18 cellular contexts compared by ENCODE assay signal in genomic region chr1:28194326-28195035, GRCh38. TPM values are rescaled to one million over a fixed set of nuclear protein-coding genes. Genes with fewer than 3 reads are reported as not detected.
A peak's percentile ranks its signal among the peaks of the same experiment; 100 is the strongest.
DNase-seq lines count a peak whose midpoint lies in the region; ATAC-seq and TF ChIP-seq lines count a peak whose summit lies in the region.
"Had no signal": no experiment of that assay in that cellular context is flagged by ENCODE, and none has a peak within 500 bp of the region (broad histone marks: within the 10 kb centered on the region; RNA-seq: fewer than 3 reads in every experiment).

No MANE protein-coding gene starts in this region.

- H3K36me3 ChIP-seq in Panc1 (ENCODE audit: control insufficient read depth, insufficient read depth, low read length) (peaks cover 2% of the 10 kb centered on the region; the same call in 1 of the 2 replicates), prostate gland (peaks cover 0 to 8% of the 10 kb centered on the region in 2 donors), uterus (no peaks in the 10 kb centered on the region)

- BruUV-seq in Panc1 (replicated peaks; lab: Mats Ljungman, UMichigan), result no TSS peak

- H3K27me3 Mint-ChIP-seq in activated CD4-positive, alpha-beta memory T cell treated with anti-CD3 and anti-CD28 coated beads, Interleukin-2, amount 10 ng/mL, durations not matched to agents 7 days and 5 days, result peaks cover 14% of the 10 kb centered on the region
- no peaks in the 10 kb centered on the region for H3K27me3 Mint-ChIP-seq in activated CD4-positive, alpha-beta memory T cell treated with anti-CD3 and anti-CD28 coated beads for 36 hours

- H3K9me3 ChIP-seq in Panc1 (ENCODE audit: control insufficient read depth, insufficient read depth, low read depth, low read length), result no peaks in the 10 kb centered on the region
- H3K9me3 ChIP-seq in prostate gland, result no peaks in the 10 kb centered on the region
- no peaks in the 10 kb centered on the region for H3K9me3 ChIP-seq in uterus

- H3K27ac ChIP-seq in Panc1 (ENCODE audit: low read length) (no peak overlapping the region), prostate gland (no peak overlapping the region), uterus (no peak overlapping the region)

- H3K4me3 Mint-ChIP-seq in activated CD4-positive, alpha-beta memory T cell treated with anti-CD3 and anti-CD28 coated beads, Interleukin-2, amount 10 ng/mL, durations not matched to agents 7 days and 5 days, result no peak overlapping the region
- H3K4me3 Mint-ChIP-seq in activated CD4-positive, alpha-beta memory T cell treated with anti-CD3 and anti-CD28 coated beads for 36 hours, result no peak overlapping the region
- H3K4me3 Mint-ChIP-seq: CD14-positive monocyte had no signal

- CTCF ChIA-PET in activated CD4-positive, alpha-beta memory T cell treated with anti-CD3 and anti-CD28 coated beads, Interleukin-2, amount 10 ng/mL, durations not matched to agents 7 days and 5 days (lab: Charles Lee), result interaction anchor here (0.6 to 2.3 kb wide), 2 partner anchors 25 to 103 kb away, joined by 3 to 9 read pairs; no protein-coding TSS in a partner anchor
- CTCF ChIA-PET in activated CD4-positive, alpha-beta memory T cell treated with anti-CD3 and anti-CD28 coated beads for 36 hours (lab: Charles Lee), result no interaction called here
- CTCF ChIA-PET in Panc1 (lab: Charles Lee), result no interaction called here

- TF ChIP-seq CTCF in Panc1 (IDR thresholded peaks at IDR 0.05) (no peak), prostate gland (IDR thresholded peaks at IDR 0.05) (no peak), uterus (IDR thresholded peaks at IDR 0.05) (no peak)

- no peak overlapping the region for H3K27ac Mint-ChIP-seq in activated CD4-positive, alpha-beta memory T cell treated with anti-CD3 and anti-CD28 coated beads, Interleukin-2, amount 10 ng/mL, durations not matched to agents 7 days and 5 days
- H3K27ac Mint-ChIP-seq in activated CD4-positive, alpha-beta memory T cell treated with anti-CD3 and anti-CD28 coated beads for 36 hours, result no peak overlapping the region

- H3K4me1 ChIP-seq in Panc1 (ENCODE audit: control insufficient read depth, insufficient read depth, low read length), result peaks cover 4% of the 10 kb centered on the region; the same call in 1 of the 2 replicates
- H3K4me1 ChIP-seq in prostate gland (replicated peaks), result no peaks in the 10 kb centered on the region
- no peaks in the 10 kb centered on the region for H3K4me1 ChIP-seq in uterus

- 85% methylated on average over 8 of the region's 8 CpGs for WGBS in prostate gland

- peak; percentile 9 for DNase-seq in activated CD4-positive, alpha-beta memory T cell treated with anti-CD3 and anti-CD28 coated beads, Interleukin-2, amount 10 ng/mL, durations not matched to agents 7 days and 5 days
- no peak for DNase-seq in activated CD4-positive, alpha-beta memory T cell treated with anti-CD3 and anti-CD28 coated beads for 36 hours
- DNase-seq in Panc1 (ENCODE audit: low read depth, low spot score) (no peak), islet precursor cell (peak; percentile 37), prostate gland (ENCODE audit: low spot score) (no peak), NOMO-1 treated with dmso at 0.1 percent for 144 hours (lab: John Stamatoyannopoulos, UW; ENCODE audit: unreplicated experiment) (no peak), uterus (no peak), LoVo (ENCODE audit: low spot score) (no peak)
- DNase-seq: COR-L47, DMS153, KG1, NCI-H1105, NCI-H187, NCI-H446 treated with DMSO at 0.1 percent for 48 hours, NCI-H774, OCI-M1 had no signal

- no peak overlapping the region for H3K4me3 ChIP-seq in Panc1 (ENCODE audit: low read depth in 2 of 2, low read length in 2 of 2)
- H3K4me3 ChIP-seq in prostate gland, result no peak overlapping the region
- H3K4me3 ChIP-seq in uterus, result no peak overlapping the region

- TF ChIP-seq POLR2A in prostate gland (IDR thresholded peaks at IDR 0.05) (peak; percentile 7), uterus (IDR thresholded peaks at IDR 0.05) (no peak)

- in situ Hi-C loops in Panc1 (cut with HindIII; ENCODE audit: low pct_unique_long_range_greater_than_20kb, low sequenced_read_pairs), result no loop called here

- H3K36me3 Mint-ChIP-seq in activated CD4-positive, alpha-beta memory T cell treated with anti-CD3 and anti-CD28 coated beads, Interleukin-2, amount 10 ng/mL, durations not matched to agents 7 days and 5 days (ENCODE audit: low read depth), result peaks cover 35% of the 10 kb centered on the region
- H3K36me3 Mint-ChIP-seq in activated CD4-positive, alpha-beta memory T cell treated with anti-CD3 and anti-CD28 coated beads for 36 hours, result peaks cover 32% of the 10 kb centered on the region

- H3K9me3 Mint-ChIP-seq in activated CD4-positive, alpha-beta memory T cell treated with anti-CD3 and anti-CD28 coated beads, Interleukin-2, amount 10 ng/mL, durations not matched to agents 7 days and 5 days, result peaks cover 9% of the 10 kb centered on the region
- peaks cover 16% of the 10 kb centered on the region for H3K9me3 Mint-ChIP-seq in activated CD4-positive, alpha-beta memory T cell treated with anti-CD3 and anti-CD28 coated beads for 36 hours
- H3K9me3 Mint-ChIP-seq: CD14-positive monocyte had no signal

- ATAC-seq in Panc1, result peak; percentile 33; the same call in 1 of the 2 replicates

- intact Hi-C loops in activated CD4-positive, alpha-beta memory T cell treated with anti-CD3 and anti-CD28 coated beads for 36 hours (cut with micrococcal nuclease), result no loop called here
- intact Hi-C loops in Panc1 (cut with micrococcal nuclease; ENCODE audit: unreplicated experiment) (no loop called here), prostate gland (cut with DNase I) (no loop called here), uterus (cut with DNase I; ENCODE audit: low total_unique reads) (no loop called here)

- no peaks in the 10 kb centered on the region for H3K27me3 ChIP-seq in Panc1 (ENCODE audit: control insufficient read depth, insufficient read depth, low read length)
- no peaks in the 10 kb centered on the region for H3K27me3 ChIP-seq in prostate gland (replicated peaks; ENCODE audit: insufficient read depth)
- no peaks in the 10 kb centered on the region for H3K27me3 ChIP-seq in uterus

- peaks cover 29% of the 10 kb centered on the region for H3K4me1 Mint-ChIP-seq in activated CD4-positive, alpha-beta memory T cell treated with anti-CD3 and anti-CD28 coated beads, Interleukin-2, amount 10 ng/mL, durations not matched to agents 7 days and 5 days
- peaks cover 24% of the 10 kb centered on the region for H3K4me1 Mint-ChIP-seq in activated CD4-positive, alpha-beta memory T cell treated with anti-CD3 and anti-CD28 coated beads for 36 hours (ENCODE audit: low read depth)

- POLR2A ChIA-PET in activated CD4-positive, alpha-beta memory T cell treated with anti-CD3 and anti-CD28 coated beads, Interleukin-2, amount 10 ng/mL, durations not matched to agents 7 days and 5 days (lab: Charles Lee), result interaction anchor here (0.6 kb wide), 1 partner anchor 737 kb away, joined by 3 read pairs; no protein-coding TSS in a partner anchor
- POLR2A ChIA-PET in activated CD4-positive, alpha-beta memory T cell treated with anti-CD3 and anti-CD28 coated beads for 36 hours (lab: Charles Lee), result no interaction called here
- POLR2A ChIA-PET in Panc1 (lab: Charles Lee), result no interaction called here

RNA-seq across cellular contexts. Expression of gene PTAFR, which starts 18.0 kb away (rescaled TPM):
- under 1 TPM; 0.23 to 0.38 TPM for total RNA-seq in activated CD4-positive, alpha-beta memory T cell treated with anti-CD3 and anti-CD28 coated beads, Interleukin-2, amount 10 ng/mL, durations not matched to agents 7 days and 5 days
- under 1 TPM; 0.15 to 0.19 TPM for total RNA-seq in activated CD4-positive, alpha-beta memory T cell treated with anti-CD3 and anti-CD28 coated beads for 36 hours
- total RNA-seq in Panc1 (2021; ENCODE audit: unreplicated experiment) (0.13 TPM), prostate gland (1 to 10 TPM; 2.3 to 2.5 TPM), uterus (1 to 10 TPM in 3 of 4 donors, under 1 TPM in 1; under 0.01 to 7.1 (median 1.9) TPM)
- polyA plus RNA-seq in Panc1 (2012; ENCODE audit: insufficient read length), result 0.05 TPM
- total RNA-seq: A172 had no signal

RNA-seq across cellular contexts. Expression of gene DNAJC8, which starts 38.3 kb away (rescaled TPM):
- total RNA-seq in activated CD4-positive, alpha-beta memory T cell treated with anti-CD3 and anti-CD28 coated beads, Interleukin-2, amount 10 ng/mL, durations not matched to agents 7 days and 5 days, result 100 to 1,000 TPM; 100 to 104 TPM
- 100 to 1,000 TPM in 1 of 2 experiments, 10 to 100 TPM in 1; 99.0 to 102 TPM for total RNA-seq in activated CD4-positive, alpha-beta memory T cell treated with anti-CD3 and anti-CD28 coated beads for 36 hours
- total RNA-seq in Panc1 (2021; ENCODE audit: unreplicated experiment) (127 TPM), prostate gland (10 to 100 TPM; 43.7 to 60.3 TPM), uterus (10 to 100 TPM; 24.3 to 90.9 (median 56.2) TPM)
- polyA plus RNA-seq in Panc1 (2012; ENCODE audit: insufficient read length), result 94.8 TPM

RNA-seq across cellular contexts. Expression of gene ATP5IF1, which starts 41.4 kb away (rescaled TPM):
- 100 to 1,000 TPM; 178 TPM for total RNA-seq in activated CD4-positive, alpha-beta memory T cell treated with anti-CD3 and anti-CD28 coated beads, Interleukin-2, amount 10 ng/mL, durations not matched to agents 7 days and 5 days
- 100 to 1,000 TPM; 174 to 181 TPM for total RNA-seq in activated CD4-positive, alpha-beta memory T cell treated with anti-CD3 and anti-CD28 coated beads for 36 hours
- total RNA-seq in Panc1 (2021; ENCODE audit: unreplicated experiment) (94.5 TPM), prostate gland (100 to 1,000 TPM; 171 to 390 TPM), uterus (100 to 1,000 TPM in 1 of 4 donors, 10 to 100 TPM in 3; 57.1 to 103 (median 82.2) TPM)
- 228 TPM for polyA plus RNA-seq in Panc1 (2012; ENCODE audit: insufficient read length)

Comparison
In these comparisons a context has a peak if more than half of its experiments do, and no peak if none do; other contexts are left out.
1. DNase-seq: peak in activated CD4-positive, alpha-beta memory T cell treated with anti-CD3 and anti-CD28 coated beads, Interleukin-2, amount 10 ng/mL, durations not matched to agents 7 days and 5 days (single experiment) and islet precursor cell (single experiment); none in activated CD4-positive, alpha-beta memory T cell treated with anti-CD3 and anti-CD28 coated beads for 36 hours (single experiment), Panc1 (single experiment), prostate gland (single experiment), NOMO-1 treated with dmso at 0.1 percent for 144 hours (single experiment), uterus (0 of 2) and LoVo (single experiment).